20 cellular contexts compared by ENCODE assay signal in genomic region chr7:111960909-111961440, GRCh38.
DNase-seq lines count a peak whose midpoint lies in the region; ATAC-seq and TF ChIP-seq lines count a peak whose summit lies in the region.
"Had no signal": no experiment of that assay in that cellular context is flagged by ENCODE, and none has a peak within 500 bp of the region (broad histone marks: within the 10 kb centered on the region; RNA-seq: fewer than 3 reads in every experiment).

No MANE protein-coding gene starts in this region.

- peaks cover 63% of the 10 kb centered on the region for H3K4me1 Mint-ChIP-seq in chondrocyte (ENCODE audit: low read depth)
- peaks cover 27% of the 10 kb centered on the region for H3K4me1 Mint-ChIP-seq in nephron

- no peak for ATAC-seq in HG03565 (IDR thresholded peaks at IDR 0.05; ENCODE audit: unreplicated experiment)
- ATAC-seq: GM12878, HCT116, K562 had no signal

- H3K36me3 Mint-ChIP-seq in chondrocyte (ENCODE audit: low read depth) = peaks cover 6% of the 10 kb centered on the region
- peaks cover 13% of the 10 kb centered on the region for H3K36me3 Mint-ChIP-seq in nephron (ENCODE audit: low read depth)

- peak; percentile 28 for DNase-seq in MV-4-11 (lab: John Stamatoyannopoulos, UW)
- no peak for DNase-seq in chondrocyte (ENCODE audit: low spot score)
- peak; percentile 32 for DNase-seq in putamen (ENCODE audit: low spot score)
- no peak for DNase-seq in NCI-H146 (lab: John Stamatoyannopoulos, UW)
- DNase-seq in HT-29 (ENCODE audit: low spot score) = no peak
- DNase-seq in iPS-NIHi11 (ENCODE audit: low spot score) = no peak
- DNase-seq: BE2C; Caco-2; CD4-positive, alpha-beta T cell; DMS79 treated with DMSO at 0.1 percent for 48 hours; GF-D8; GOT3; H7; HFFc6; IMR-90 had no signal

- H3K27me3 Mint-ChIP-seq in chondrocyte (ENCODE audit: low read depth) (no peaks in the 10 kb centered on the region), nephron (ENCODE audit: low read depth) (no peaks in the 10 kb centered on the region)
- H3K27me3 Mint-ChIP-seq: CD4-positive, alpha-beta T cell had no signal

- H3K9me3 Mint-ChIP-seq in chondrocyte (ENCODE audit: low read depth) (peaks cover 6% of the 10 kb centered on the region), nephron (no peaks in the 10 kb centered on the region)
- H3K9me3 Mint-ChIP-seq: CD4-positive, alpha-beta T cell; HFFc6 had no signal

- H3K4me3 Mint-ChIP-seq in chondrocyte (ENCODE audit: unreplicated experiment) = no peak overlapping the region
- no peak overlapping the region for H3K4me3 Mint-ChIP-seq in nephron
- H3K4me3 Mint-ChIP-seq: CD4-positive, alpha-beta T cell; HFFc6 had no signal

- H3K27ac Mint-ChIP-seq in chondrocyte (ENCODE audit: unreplicated experiment) (peak overlapping the region; percentile 72), nephron (peak overlapping the region in 2 of 3 experiments; percentile 4 to 12)
- H3K27ac Mint-ChIP-seq: CD4-positive, alpha-beta T cell; HFFc6 had no signal

- TF ChIP-seq CTCF in chondrocyte (IDR thresholded peaks at IDR 0.05) = no peak
- no peak for TF ChIP-seq CTCF in nephron (IDR thresholded peaks at IDR 0.05; ENCODE audit: unreplicated experiment in 3 of 3)

Comparison
In these comparisons a context has a peak if more than half of its experiments do, and no peak if none do; other contexts are left out.
1. DNase-seq: peak in MV-4-11 (single experiment) and putamen (single experiment); none in chondrocyte (single experiment), NCI-H146 (single experiment), HT-29 (single experiment) and iPS-NIHi11 (single experiment).